Comparison of ENCODE assay signal across 22 cellular contexts in the genomic region with DNA sequence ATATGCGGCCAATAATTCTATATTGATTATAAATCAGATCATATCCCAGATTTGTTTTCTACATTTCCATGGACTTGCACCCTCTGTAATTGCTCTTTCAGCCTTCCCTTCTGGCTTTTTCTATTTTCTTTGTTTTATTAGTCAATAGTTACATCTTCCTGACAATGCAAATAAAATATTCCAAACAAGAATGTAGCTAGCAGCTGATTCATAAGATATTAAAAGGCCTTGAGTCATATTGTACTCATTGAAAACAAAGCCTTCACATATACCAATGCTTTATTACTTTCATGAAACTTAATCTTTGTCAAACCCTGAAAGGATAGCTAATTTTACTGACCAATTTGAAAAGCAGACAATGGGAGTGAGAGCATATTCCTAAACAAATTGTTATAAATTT. TPM values are rescaled to one million over a fixed set of nuclear protein-coding genes. Genes with fewer than 3 reads are reported as not detected.
DNase-seq lines count a peak whose midpoint lies in the region; ATAC-seq, FAIRE-seq and TF ChIP-seq lines count a peak whose summit lies in the region.
"Had no signal": no experiment of that assay in that cellular context is flagged by ENCODE, and none has a peak within 500 bp of the region (broad histone marks: within the 10 kb centered on the region; RNA-seq: fewer than 3 reads in every experiment).

No MANE protein-coding gene starts in this region.

- H3K4me1 ChIP-seq in A549, result peaks cover 30% of the 10 kb centered on the region; the same call in 2 of the 3 replicates

- H3K4me3 Mint-ChIP-seq in activated naive CD8-positive, alpha-beta T cell treated with anti-CD3 and anti-CD28 coated beads, Interleukin-2, amount 50 U/mL, for 24 hours, result no peak overlapping the region
- H3K4me3 Mint-ChIP-seq: B cell; CD8-positive, alpha-beta T cell; HFFc6; IgD-negative memory B cell had no signal

- H3K9me3 Mint-ChIP-seq in activated naive CD8-positive, alpha-beta T cell treated with anti-CD3 and anti-CD28 coated beads, Interleukin-2, amount 50 U/mL, for 24 hours, result no peaks in the 10 kb centered on the region
- H3K9me3 Mint-ChIP-seq: CD8-positive, alpha-beta T cell; HFFc6; IgD-negative memory B cell had no signal

- no peak for TF ChIP-seq RAD21 in A549 (conservative IDR thresholded peaks at IDR 0.05 in 1 of 2, IDR thresholded peaks at IDR 0.05 in 1 of 2)

- no peak for DNase-seq in A549 (ENCODE audit: low read depth in 1 of 2, low spot score in 1 of 2)
- DNase-seq in HCEC 1CT, result peak; percentile 45
- DNase-seq in bronchial epithelial cell (ENCODE audit: low read depth), result peak; percentile 43
- peak; percentile 16 for DNase-seq in fibroblast of mammary gland (ENCODE audit: low read depth)
- DNase-seq in urothelium cell line (ENCODE audit: low spot score), result no peak
- no peak for DNase-seq in activated naive CD8-positive, alpha-beta T cell treated with anti-CD3 and anti-CD28 coated beads, Interleukin-2, amount 50 U/mL, for 24 hours
- DNase-seq in HPDE6-E6E7 (ENCODE audit: extremely low spot score), result no peak
- DNase-seq: 8988T; Calu3; CD8-positive, alpha-beta T cell; DND-41; EL; HFFc6; KBM-7 had no signal

- ATAC-seq in A549, result peak in 1 of 2 experiments; percentile 36; a peak in 2 of 6 replicates
- no peak for ATAC-seq in HG02588 (IDR thresholded peaks at IDR 0.05; ENCODE audit: unreplicated experiment)
- ATAC-seq in activated naive CD8-positive, alpha-beta T cell treated with anti-CD3 and anti-CD28 coated beads, Interleukin-2, amount 50 U/mL, for 24 hours, result no peak
- ATAC-seq: CD8-positive, alpha-beta T cell; HCT116; HepG2 had no signal

- no peaks in the 10 kb centered on the region for H3K9me3 ChIP-seq in A549

- 70% methylated on average over 1 of the region's 1 CpG for WGBS in A549 (ENCODE audit: missing lambda C conversion rate)

- POLR2A ChIA-PET in A549 (lab: Yijun Ruan, JAX), result no interaction called here

- H3K27ac Mint-ChIP-seq in activated naive CD8-positive, alpha-beta T cell treated with anti-CD3 and anti-CD28 coated beads, Interleukin-2, amount 50 U/mL, for 24 hours, result no peak overlapping the region
- H3K27ac Mint-ChIP-seq: B cell; CD8-positive, alpha-beta T cell; HFFc6 had no signal

- H3K4me2 ChIP-seq in A549, result peak overlapping the region; percentile 27; the same call in 2 of the 3 replicates
- H3K4me2 ChIP-seq: BLaER1 treated with 17β-estradiol and CSF1 and Interleukin-3, amounts not matched to agents 10 nM and 100 nM had no signal

- TF ChIP-seq EP300 in A549 (IDR thresholded peaks at IDR 0.05), result no peak

- H3K27ac ChIP-seq in A549, result no peak overlapping the region
- H3K27ac ChIP-seq: BLaER1 treated with 17β-estradiol and CSF1 and Interleukin-3, amounts not matched to agents 10 nM and 100 nM had no signal

- no peak for FAIRE-seq in A549 (lab: Jason Lieb, UNC)
- FAIRE-seq in bronchial epithelial cell (lab: Jason Lieb, UNC), result no peak
- no peak for FAIRE-seq in urothelium cell line (lab: Jason Lieb, UNC)
- FAIRE-seq: GM12878, HepG2 had no signal

- H3K4me1 Mint-ChIP-seq in activated naive CD8-positive, alpha-beta T cell treated with anti-CD3 and anti-CD28 coated beads, Interleukin-2, amount 50 U/mL, for 24 hours, result peaks cover 17% of the 10 kb centered on the region
- H3K4me1 Mint-ChIP-seq: B cell had no signal

- CTCF ChIA-PET in A549 (lab: Yijun Ruan, JAX), result interaction anchor here (0.6 to 7.5 kb wide), 7 partner anchors 10 to 975 kb away, joined by 3 to 57 read pairs (median 5); a partner anchor contains a TSS

- H3K27me3 ChIP-seq in bronchial epithelial cell (ENCODE audit: control insufficient read depth, insufficient read depth, low read length), result no peaks in the 10 kb centered on the region
- H3K27me3 ChIP-seq: BLaER1 treated with 17β-estradiol and CSF1 and Interleukin-3, amounts not matched to agents 10 nM and 100 nM had no signal

- no peaks in the 10 kb centered on the region for H3K36me3 Mint-ChIP-seq in activated naive CD8-positive, alpha-beta T cell treated with anti-CD3 and anti-CD28 coated beads, Interleukin-2, amount 50 U/mL, for 24 hours (ENCODE audit: low read depth)
- H3K36me3 Mint-ChIP-seq: CD8-positive, alpha-beta T cell; IgD-negative memory B cell had no signal

- TF ChIP-seq CTCF in A549 (IDR thresholded peaks at IDR 0.05), result no peak
- no peak for TF ChIP-seq CTCF in bronchial epithelial cell (IDR thresholded peaks at IDR 0.05; ENCODE audit: insufficient read depth, low read length, severe bottlenecking)
- no peak for TF ChIP-seq CTCF in fibroblast of mammary gland (conservative IDR thresholded peaks at IDR 0.05; ENCODE audit: control insufficient read depth, insufficient read depth, low read depth, low read length)

- H3K4me3 ChIP-seq in A549 (no peak overlapping the region), bronchial epithelial cell (ENCODE audit: low read depth, low read length) (no peak overlapping the region), fibroblast of mammary gland (ENCODE audit: control insufficient read depth, low read depth, low read length) (no peak overlapping the region)
- H3K4me3 ChIP-seq: BLaER1 treated with 17β-estradiol and CSF1 and Interleukin-3, amounts not matched to agents 10 nM and 100 nM; GM12878 had no signal

- H3K36me3 ChIP-seq in bronchial epithelial cell (ENCODE audit: control insufficient read depth, insufficient read depth, low read length), result no peaks in the 10 kb centered on the region
- H3K36me3 ChIP-seq: BLaER1 treated with 17β-estradiol and CSF1 and Interleukin-3, amounts not matched to agents 10 nM and 100 nM had no signal

- no peak for TF ChIP-seq POLR2A in A549 (IDR thresholded peaks at IDR 0.05; ENCODE audit: low read length)

- no peaks in the 10 kb centered on the region for H3K27me3 Mint-ChIP-seq in activated naive CD8-positive, alpha-beta T cell treated with anti-CD3 and anti-CD28 coated beads, Interleukin-2, amount 50 U/mL, for 24 hours
- H3K27me3 Mint-ChIP-seq: B cell had no signal

TF ChIP-seq in A549, 52 proteins besides CTCF, POLR2A, EP300 and RAD21:
- TF ChIP-seq FOSL2 (IDR thresholded peaks at IDR 0.05) (peak; percentile 54; the same call in 1 of the 2 replicates), FOSL2 (CRISPR knock-in tag; IDR thresholded peaks at IDR 0.05) (peak; percentile 43; the same call in 1 of the 2 replicates), PHF8 (IDR thresholded peaks at IDR 0.05; ENCODE audit: borderline replicate concordance, low read depth) (no peak), CEBPB (IDR thresholded peaks at IDR 0.05) (no peak), NR3C1 (IDR thresholded peaks at IDR 0.05) (no peak), JUNB (IDR thresholded peaks at IDR 0.05) (peak; percentile 59), HOXA7 (CRISPR knock-in tag; IDR thresholded peaks at IDR 0.05) (no peak), TFCP2L1 (CRISPR knock-in tag; IDR thresholded peaks at IDR 0.05) (no peak), GATA3 (IDR thresholded peaks at IDR 0.05; ENCODE audit: borderline replicate concordance) (peak; percentile 46; the same call in 1 of the 2 replicates), NPAS2 (CRISPR knock-in tag; IDR thresholded peaks at IDR 0.05; ENCODE audit: borderline replicate concordance) (no peak)
- TF ChIP-seq, protein P1, sequence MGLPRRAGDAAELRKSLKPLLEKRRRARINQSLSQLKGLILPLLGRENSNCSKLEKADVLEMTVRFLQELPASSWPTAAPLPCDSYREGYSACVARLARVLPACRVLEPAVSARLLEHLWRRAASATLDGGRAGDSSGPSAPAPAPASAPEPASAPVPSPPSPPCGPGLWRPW (IDR thresholded peaks at IDR 0.05), result no peak

RNA-seq across cellular contexts. Expression of a gene that starts 10.7 kb away (rescaled TPM):
- 10.2 and 10.3 TPM in 2 replicates for polyA plus RNA-seq in A549 (2011; rRNA removed)
- polyA plus RNA-seq in A549 (2012; cell fraction: cytosol; rRNA removed), result 4.6 and 5.9 TPM in 2 replicates
- polyA plus RNA-seq in A549 (2012; cell fraction: nucleus; rRNA removed), result 12.6 and 21.2 TPM in 2 replicates
- 8.8 to 10.2 TPM (median 9.6 TPM) in 3 replicates for polyA plus RNA-seq in A549 (2017; fragmentation: RNase III; extraction: RNeasy Plus Mini Kit Qiagen cat#74134 plus additional on column Dnase treatment)
- polyA minus RNA-seq in A549 (2011; rRNA and poly(A)+ RNA removed), result 15.2 and 17.6 TPM in 2 replicates
- total RNA-seq in bronchial epithelial cell, result under 0.01 TPM in 2 replicates
- total RNA-seq: G401 had no signal

Comparison
In these comparisons a context has a peak if more than half of its experiments do, and no peak if none do; other contexts are left out.
1. DNase-seq: peak in HCEC 1CT (single experiment), bronchial epithelial cell (single experiment) and fibroblast of mammary gland (single experiment); none in A549 (0 of 2), urothelium cell line (single experiment), activated naive CD8-positive, alpha-beta T cell treated with anti-CD3 and anti-CD28 coated beads, Interleukin-2, amount 50 U/mL, for 24 hours (single experiment) and HPDE6-E6E7 (single experiment).